ENCODE assay signal across 17 cellular contexts in genomic region chr17:82090549-82091263, GRCh38.
"Had no signal": no experiment of that assay in that cellular context is flagged by ENCODE, and none has a peak within 500 bp of the region (broad histone marks: within the 10 kb centered on the region; RNA-seq: fewer than 3 reads in every experiment).

No MANE protein-coding gene starts in this region.

- H3K27ac Mint-ChIP-seq: activated naive CD8-positive, alpha-beta T cell treated with anti-CD3 and anti-CD28 coated beads, Interleukin-2, amount 10 ng/mL, durations not matched to agents 7 days and 5 days; naive B cell had no signal

- H3K27me3 ChIP-seq: breast epithelium, gastrocnemius medialis, heart left ventricle, pancreas, tibial artery, vagina had no signal

- H3K27me3 Mint-ChIP-seq: activated naive CD8-positive, alpha-beta T cell treated with anti-CD3 and anti-CD28 coated beads, Interleukin-2, amount 10 ng/mL, durations not matched to agents 7 days and 5 days; naive B cell had no signal

- DNase-seq: activated CD4-positive, alpha-beta T cell treated with anti-CD3 and anti-CD28 coated beads, Interleukin-2, amount 50 U/mL, for 1 hour; activated CD8-positive, alpha-beta memory T cell treated with anti-CD3 and anti-CD28 coated beads for 24 hours; activated naive CD4-positive, alpha-beta T cell; activated naive CD8-positive, alpha-beta T cell treated with anti-CD3 and anti-CD28 coated beads, Interleukin-2, amount 10 ng/mL, durations not matched to agents 7 days and 5 days; cerebellar nuclear complex; effector memory CD4-positive, alpha-beta T cell; gastrocnemius medialis; left colon; naive B cell; stimulated activated naive CD4-positive, alpha-beta T cell; tibial artery had no signal

- H3K4me1 ChIP-seq: breast epithelium, gastrocnemius medialis, heart left ventricle, pancreas had no signal

- H3K4me3 ChIP-seq: breast epithelium, gastrocnemius medialis, heart left ventricle, lung, pancreas, tibial artery, vagina had no signal

- H3K4me3 Mint-ChIP-seq: activated naive CD8-positive, alpha-beta T cell treated with anti-CD3 and anti-CD28 coated beads, Interleukin-2, amount 10 ng/mL, durations not matched to agents 7 days and 5 days; naive B cell had no signal

- H3K36me3 Mint-ChIP-seq: activated naive CD8-positive, alpha-beta T cell treated with anti-CD3 and anti-CD28 coated beads, Interleukin-2, amount 10 ng/mL, durations not matched to agents 7 days and 5 days; naive B cell had no signal

- H3K9me3 ChIP-seq: breast epithelium, gastrocnemius medialis, heart left ventricle, pancreas, tibial artery, vagina had no signal

- H3K4me1 Mint-ChIP-seq: activated naive CD8-positive, alpha-beta T cell treated with anti-CD3 and anti-CD28 coated beads, Interleukin-2, amount 10 ng/mL, durations not matched to agents 7 days and 5 days; naive B cell had no signal

- H3K27ac ChIP-seq: breast epithelium, epithelial cell of prostate, gastrocnemius medialis, heart left ventricle, pancreas, tibial artery, vagina had no signal

- H3K9me3 Mint-ChIP-seq: activated naive CD8-positive, alpha-beta T cell treated with anti-CD3 and anti-CD28 coated beads, Interleukin-2, amount 10 ng/mL, durations not matched to agents 7 days and 5 days; naive B cell had no signal
